In genomic region chr7:140348161-140348849, GRCh38 we compare ENCODE assay signal across 17 cellular contexts. TPM values are rescaled to one million over a fixed set of nuclear protein-coding genes. Genes with fewer than 3 reads are reported as not detected.
A peak's percentile ranks its signal among the peaks of the same experiment; 100 is the strongest.
DNase-seq lines count a peak whose midpoint lies in the region; ATAC-seq and TF ChIP-seq lines count a peak whose summit lies in the region.
"Had no signal": no experiment of that assay in that cellular context is flagged by ENCODE, and none has a peak within 500 bp of the region (broad histone marks: within the 10 kb centered on the region; RNA-seq: fewer than 3 reads in every experiment).

No MANE protein-coding gene starts in this region.

- TF ChIP-seq POLR2A in heart left ventricle (IDR thresholded peaks at IDR 0.05), result no peak

- peaks cover 0 to 19% (median 13%) of the 10 kb centered on the region in 9 donors for H3K4me1 ChIP-seq in heart right ventricle
- peaks cover 0 to 15% (median 11%) of the 10 kb centered on the region in 12 donors for H3K4me1 ChIP-seq in heart left ventricle

- ATAC-seq in heart right ventricle, result no peak
- no peak for ATAC-seq in heart left ventricle
- no peak for ATAC-seq in effector memory CD8-positive, alpha-beta T cell (replicated peaks)
- no peak for ATAC-seq in stimulated activated naive B cell treated with anti-CD40 and anti-IgM and Interleukin-4, amounts not matched to agents 10 μg/mL and 1 μg/mL and 100 μg/mL, for 72 hours (replicated peaks)
- no peak for ATAC-seq in HG03571 (IDR thresholded peaks at IDR 0.05; ENCODE audit: unreplicated experiment)
- ATAC-seq in HG03097 (IDR thresholded peaks at IDR 0.05; ENCODE audit: low FRiP score, unreplicated experiment), result no peak
- ATAC-seq: activated CD8-positive, alpha-beta T cell treated with anti-CD3 and anti-CD28 coated beads for 36 hours; left lobe of liver had no signal

- H3K27ac ChIP-seq in heart right ventricle, result peak overlapping the region in 6 of 10 donors; percentile 16 to 77 (median 50)
- peak overlapping the region in 6 of 12 donors; percentile 25 to 64 (median 52) for H3K27ac ChIP-seq in heart left ventricle

- peak overlapping the region; percentile 35 to 41 for H3K27ac Mint-ChIP-seq in effector memory CD8-positive, alpha-beta T cell
- peak overlapping the region; percentile 94 for H3K27ac Mint-ChIP-seq in neural crest cell (ENCODE audit: unreplicated experiment)
- no peak overlapping the region for H3K27ac Mint-ChIP-seq in stimulated activated naive B cell treated with anti-CD40 and anti-IgM and Interleukin-4, amounts not matched to agents 10 μg/mL and 1 μg/mL and 100 μg/mL, for 72 hours
- H3K27ac Mint-ChIP-seq: activated CD8-positive, alpha-beta T cell treated with anti-CD3 and anti-CD28 coated beads for 36 hours had no signal

- H3K4me3 ChIP-seq in heart right ventricle (no peak overlapping the region), heart left ventricle (no peak overlapping the region)

- intact Hi-C loops in heart right ventricle (cut with DNase I) (no loop called here), heart left ventricle (cut with DNase I) (loop anchor here in 1 of 10 donors (10.0 kb wide), 1 partner anchor 744 kb away; no protein-coding TSS in a partner anchor)

- TF ChIP-seq CTCF in heart right ventricle (IDR thresholded peaks at IDR 0.05) (no peak), heart left ventricle (IDR thresholded peaks at IDR 0.05) (no peak), neural crest cell (conservative IDR thresholded peaks at IDR 0.05) (no peak)

- 90 to 91% methylated on average over 13 of the region's 13 CpGs for WGBS in heart right ventricle, 2 donors
- 90 to 93% (median 91%) methylated on average over 13 of the region's 13 CpGs for WGBS in heart left ventricle, 4 donors

- H3K4me3 Mint-ChIP-seq in effector memory CD8-positive, alpha-beta T cell, result no peak overlapping the region
- no peak overlapping the region for H3K4me3 Mint-ChIP-seq in neural crest cell
- no peak overlapping the region for H3K4me3 Mint-ChIP-seq in stimulated activated naive B cell treated with anti-CD40 and anti-IgM and Interleukin-4, amounts not matched to agents 10 μg/mL and 1 μg/mL and 100 μg/mL, for 72 hours
- H3K4me3 Mint-ChIP-seq: activated CD8-positive, alpha-beta T cell treated with anti-CD3 and anti-CD28 coated beads for 36 hours had no signal

- no peaks in the 10 kb centered on the region for H3K9me3 Mint-ChIP-seq in effector memory CD8-positive, alpha-beta T cell
- no peaks in the 10 kb centered on the region for H3K9me3 Mint-ChIP-seq in neural crest cell
- no peaks in the 10 kb centered on the region for H3K9me3 Mint-ChIP-seq in stimulated activated naive B cell treated with anti-CD40 and anti-IgM and Interleukin-4, amounts not matched to agents 10 μg/mL and 1 μg/mL and 100 μg/mL, for 72 hours
- H3K9me3 Mint-ChIP-seq: activated CD8-positive, alpha-beta T cell treated with anti-CD3 and anti-CD28 coated beads for 36 hours had no signal

- H3K9me3 ChIP-seq in heart right ventricle (no peaks in the 10 kb centered on the region), heart left ventricle (no peaks in the 10 kb centered on the region)

- H3K27me3 Mint-ChIP-seq in effector memory CD8-positive, alpha-beta T cell, result no peaks in the 10 kb centered on the region
- no peaks in the 10 kb centered on the region for H3K27me3 Mint-ChIP-seq in neural crest cell (ENCODE audit: low read depth)
- H3K27me3 Mint-ChIP-seq in stimulated activated naive B cell treated with anti-CD40 and anti-IgM and Interleukin-4, amounts not matched to agents 10 μg/mL and 1 μg/mL and 100 μg/mL, for 72 hours, result no peaks in the 10 kb centered on the region
- H3K27me3 Mint-ChIP-seq: activated CD8-positive, alpha-beta T cell treated with anti-CD3 and anti-CD28 coated beads for 36 hours had no signal

- DNase-seq in heart right ventricle (no peak), heart left ventricle (no peak), neural crest cell (ENCODE audit: low read depth, low spot score) (no peak), retina (no peak)
- no peak for DNase-seq in effector memory CD8-positive, alpha-beta T cell
- no peak for DNase-seq in stimulated activated naive B cell treated with anti-CD40 and anti-IgM and Interleukin-4, amounts not matched to agents 10 μg/mL and 1 μg/mL and 100 μg/mL, for 72 hours
- DNase-seq: activated CD8-positive, alpha-beta T cell treated with anti-CD3 and anti-CD28 coated beads for 36 hours; activated naive CD4-positive, alpha-beta T cell; DMS53; KG1; NCI-H1436; NCI-H526 treated with DMSO at 0.1 percent for 48 hours; T1000 had no signal

- H3K36me3 Mint-ChIP-seq in effector memory CD8-positive, alpha-beta T cell (ENCODE audit: insufficient read depth), result peaks cover 12% of the 10 kb centered on the region
- H3K36me3 Mint-ChIP-seq in neural crest cell (ENCODE audit: low read depth), result peaks cover 14% of the 10 kb centered on the region
- H3K36me3 Mint-ChIP-seq in stimulated activated naive B cell treated with anti-CD40 and anti-IgM and Interleukin-4, amounts not matched to agents 10 μg/mL and 1 μg/mL and 100 μg/mL, for 72 hours, result peaks cover 55 to 61% of the 10 kb centered on the region in 2 donors

- H3K36me3 ChIP-seq in heart right ventricle (peaks cover 0 to 91% (median 15%) of the 10 kb centered on the region in 9 donors), heart left ventricle (peaks cover 0 to 79% (median 73%) of the 10 kb centered on the region in 9 donors)

- H3K4me1 Mint-ChIP-seq in effector memory CD8-positive, alpha-beta T cell (ENCODE audit: low read depth in 2 of 2), result no peaks in the 10 kb centered on the region
- H3K4me1 Mint-ChIP-seq in neural crest cell, result peaks cover 33% of the 10 kb centered on the region
- peaks cover 9 to 17% of the 10 kb centered on the region in 2 donors for H3K4me1 Mint-ChIP-seq in stimulated activated naive B cell treated with anti-CD40 and anti-IgM and Interleukin-4, amounts not matched to agents 10 μg/mL and 1 μg/mL and 100 μg/mL, for 72 hours

- H3K27me3 ChIP-seq in heart right ventricle, result no peaks in the 10 kb centered on the region
- no peaks in the 10 kb centered on the region for H3K27me3 ChIP-seq in heart left ventricle

RNA-seq across cellular contexts. Expression of gene SLC37A3, which starts 50.0 kb away (rescaled TPM):
- 10 to 100 TPM in 5 of 10 donors, 1 to 10 TPM in 5; 5.2 to 14.1 (median 10.1) TPM for total RNA-seq in heart right ventricle
- polyA plus RNA-seq in heart right ventricle, result 10 to 100 TPM in 1 of 2 donors, 1 to 10 TPM in 1; 7.3 to 16.6 TPM
- 10 to 100 TPM in 5 of 9 donors, 1 to 10 TPM in 4; 6.5 to 16.1 (median 10.0) TPM for total RNA-seq in heart left ventricle
- polyA plus RNA-seq in heart left ventricle, result 1 to 10 TPM; 6.8 to 9.5 TPM
- 48.2 and 50.8 TPM in 2 replicates for total RNA-seq in neural crest cell

RNA-seq across cellular contexts. Expression of gene RAB19, which starts 55.6 kb away (rescaled TPM):
- not detected for total RNA-seq in heart right ventricle
- polyA plus RNA-seq in heart right ventricle, result not detected
- total RNA-seq in heart left ventricle, result not detected
- polyA plus RNA-seq in heart left ventricle, result not detected
- total RNA-seq in neural crest cell, result not detected in 2 replicates
- total RNA-seq: A673, left lobe of liver had no signal
